ENCODE assay signal across 5 cellular contexts in genomic region chr1:21767106-21767505, GRCh38. TPM values are rescaled to one million over a fixed set of nuclear protein-coding genes. Genes with fewer than 3 reads are reported as not detected.
"Had no signal": no experiment of that assay in that cellular context is flagged by ENCODE, and none has a peak within 500 bp of the region (broad histone marks: within the 10 kb centered on the region; RNA-seq: fewer than 3 reads in every experiment).

No MANE protein-coding gene starts in this region.

RNA-seq across cellular contexts. Expression of gene LDLRAD2, which starts 45.0 kb away (rescaled TPM):
- total RNA-seq: cerebellum; LHCN-M2; M059J; SJSA1; T-helper 1 cell treated with Interleukin-12 subunit alpha and Interleukin-12 subunit beta and Interleukin-4 antibody, amounts not matched to agents 30 ng/mL and 1 ng/mL, for 36 hours had no signal
